Comparison of ENCODE assay signal across 1 cellular context in genomic region chr18:76983184-76983583, GRCh38.
TF ChIP-seq lines count a peak whose summit lies in the region.

No MANE protein-coding gene starts in this region.

TF ChIP-seq in HEK293, 187 proteins besides CTCF, POLR2A, EP300 and RAD21 (continued from another document and continues in another):
- no peak for TF ChIP-seq INSM2 (tag by site-specific recombination; IDR thresholded peaks at IDR 0.05)
- TF ChIP-seq ZXDB (tag by site-specific recombination; IDR thresholded peaks at IDR 0.05), result 0 out of 2 replicates have a peak, but pooled peaks have one; percentile 14
- peak; percentile 64 for TF ChIP-seq ZIC2 (tag by site-specific recombination; IDR thresholded peaks at IDR 0.05)
- peak; percentile 69 for TF ChIP-seq ZNF600 (tag by site-specific recombination; IDR thresholded peaks at IDR 0.05)
- TF ChIP-seq ZNF76 (tag by site-specific recombination; IDR thresholded peaks at IDR 0.05; ENCODE audit: borderline replicate concordance, low read depth), result no peak
- TF ChIP-seq ZSCAN23 (tag by site-specific recombination; IDR thresholded peaks at IDR 0.05), result no peak
- no peak for TF ChIP-seq RBAK (tag by site-specific recombination; IDR thresholded peaks at IDR 0.05)
- TF ChIP-seq ZNF10 (tag by site-specific recombination; IDR thresholded peaks at IDR 0.05), result no peak
- no peak for TF ChIP-seq ZNF558 (tag by site-specific recombination; IDR thresholded peaks at IDR 0.05)
- no peak for TF ChIP-seq ZNF792 (tag by site-specific recombination; IDR thresholded peaks at IDR 0.05)
- no peak for TF ChIP-seq SETDB1 (IDR thresholded peaks at IDR 0.05; ENCODE audit: insufficient read length, low read length)
- TF ChIP-seq ZBTB6 (tag by site-specific recombination; IDR thresholded peaks at IDR 0.05), result no peak
- TF ChIP-seq ZNF433 (tag by site-specific recombination; IDR thresholded peaks at IDR 0.05; ENCODE audit: low read depth), result no peak
- TF ChIP-seq ZNF629 (tag by site-specific recombination; IDR thresholded peaks at IDR 0.05), result peak; percentile 46; the same call in 1 of the 2 replicates
- no peak for TF ChIP-seq ZNF174 (tag by site-specific recombination; IDR thresholded peaks at IDR 0.05)
- no peak for TF ChIP-seq ZNF175 (tag by site-specific recombination; IDR thresholded peaks at IDR 0.05)
- no peak for TF ChIP-seq ZNF626 (tag by site-specific recombination; IDR thresholded peaks at IDR 0.05)
- no peak for TF ChIP-seq ZNF274 (IDR thresholded peaks at IDR 0.05; ENCODE audit: low read length)
- no peak for TF ChIP-seq ZNF274 (tag by site-specific recombination; IDR thresholded peaks at IDR 0.05; ENCODE audit: borderline replicate concordance)
- TF ChIP-seq ZNF280D (tag by site-specific recombination; IDR thresholded peaks at IDR 0.05), result no peak
- no peak for TF ChIP-seq ZNF366 (tag by site-specific recombination; conservative IDR thresholded peaks at IDR 0.05)
- no peak for TF ChIP-seq ZNF155 (tag by site-specific recombination; IDR thresholded peaks at IDR 0.05)
- TF ChIP-seq ZBTB44 (tag by site-specific recombination; IDR thresholded peaks at IDR 0.05), result no peak
- peak; percentile 53; the same call in 1 of the 2 replicates for TF ChIP-seq IKZF3 (tag by site-specific recombination; IDR thresholded peaks at IDR 0.05)
- TF ChIP-seq ZFP3 (tag by site-specific recombination; IDR thresholded peaks at IDR 0.05; ENCODE audit: low read depth), result no peak
- TF ChIP-seq OSR2 (tag by site-specific recombination; IDR thresholded peaks at IDR 0.05), result no peak
- no peak for TF ChIP-seq ZNF621 (tag by site-specific recombination; IDR thresholded peaks at IDR 0.05)
- TF ChIP-seq KLF17 (tag by site-specific recombination; IDR thresholded peaks at IDR 0.05), result no peak
- TF ChIP-seq ZNF624 (tag by site-specific recombination; IDR thresholded peaks at IDR 0.05), result no peak
- peak; percentile 86 for TF ChIP-seq GLIS2 (tag by site-specific recombination; IDR thresholded peaks at IDR 0.05)
- TF ChIP-seq ZNF391 (tag by site-specific recombination; IDR thresholded peaks at IDR 0.05; ENCODE audit: borderline replicate concordance, low read depth), result no peak
- TF ChIP-seq ZNF843 (tag by site-specific recombination; IDR thresholded peaks at IDR 0.05), result no peak
- TF ChIP-seq TSHZ1 (tag by site-specific recombination; IDR thresholded peaks at IDR 0.05; ENCODE audit: borderline replicate concordance), result no peak
- TF ChIP-seq KLF9 (tag by site-specific recombination; IDR thresholded peaks at IDR 0.05; ENCODE audit: low read depth), result peak; percentile 69
- 0 out of 2 replicates have a peak, but pooled peaks have one; percentile 31 for TF ChIP-seq SP3 (tag by site-specific recombination; IDR thresholded peaks at IDR 0.05)
- TF ChIP-seq ATF2 (tag by site-specific recombination; IDR thresholded peaks at IDR 0.05; ENCODE audit: low read depth), result no peak
- TF ChIP-seq ZNF501 (tag by site-specific recombination; IDR thresholded peaks at IDR 0.05), result no peak
- no peak for TF ChIP-seq ZNF221 (tag by site-specific recombination; IDR thresholded peaks at IDR 0.05; ENCODE audit: borderline replicate concordance)
- no peak for TF ChIP-seq MYNN (tag by site-specific recombination; IDR thresholded peaks at IDR 0.05; ENCODE audit: borderline replicate concordance)
- TF ChIP-seq ZNF350 (tag by site-specific recombination; IDR thresholded peaks at IDR 0.05), result no peak
- TF ChIP-seq ZNF560 (tag by site-specific recombination; IDR thresholded peaks at IDR 0.05; ENCODE audit: borderline replicate concordance), result no peak
- TF ChIP-seq WT1 (tag by site-specific recombination; IDR thresholded peaks at IDR 0.05), result no peak
- TF ChIP-seq REST (tag by site-specific recombination; IDR thresholded peaks at IDR 0.05), result no peak
- TF ChIP-seq ZNF211 (tag by site-specific recombination; IDR thresholded peaks at IDR 0.05; ENCODE audit: low read depth), result no peak
- peak; percentile 24; the same call in 1 of the 2 replicates for TF ChIP-seq ZNF2 (tag by site-specific recombination; IDR thresholded peaks at IDR 0.05)
